1 cellular context compared by ENCODE assay signal in the genomic region with DNA sequence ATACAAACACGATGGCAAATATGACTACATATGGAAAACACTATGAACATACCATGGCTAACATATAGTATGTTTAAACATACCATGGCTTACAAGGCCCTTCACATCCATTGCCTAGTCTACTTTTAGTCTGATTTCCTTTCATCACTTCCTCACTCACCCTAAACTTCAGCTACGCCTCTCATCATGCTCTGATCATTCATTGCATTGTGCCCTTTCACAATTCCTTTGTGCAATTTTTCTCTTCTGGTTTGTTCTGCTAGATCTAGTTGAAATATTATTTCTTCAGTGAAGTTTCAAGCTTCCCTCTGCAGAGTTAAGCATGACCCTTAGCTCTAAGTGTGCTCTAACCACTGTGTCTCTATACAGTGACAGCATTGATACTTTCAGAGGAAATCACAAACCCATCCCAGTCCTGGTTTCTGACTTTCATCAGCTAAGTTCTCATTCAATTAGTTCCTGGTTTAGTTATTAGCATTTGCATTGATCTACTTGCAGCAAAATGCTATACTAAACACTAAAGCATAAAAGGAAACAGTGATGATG.
TF ChIP-seq lines count a peak whose summit lies in the region.

No MANE protein-coding gene starts in this region.

TF ChIP-seq in GM12878, 131 proteins besides CTCF, POLR2A, EP300 and RAD21 (continued from another document):
- TF ChIP-seq, protein P1, sequence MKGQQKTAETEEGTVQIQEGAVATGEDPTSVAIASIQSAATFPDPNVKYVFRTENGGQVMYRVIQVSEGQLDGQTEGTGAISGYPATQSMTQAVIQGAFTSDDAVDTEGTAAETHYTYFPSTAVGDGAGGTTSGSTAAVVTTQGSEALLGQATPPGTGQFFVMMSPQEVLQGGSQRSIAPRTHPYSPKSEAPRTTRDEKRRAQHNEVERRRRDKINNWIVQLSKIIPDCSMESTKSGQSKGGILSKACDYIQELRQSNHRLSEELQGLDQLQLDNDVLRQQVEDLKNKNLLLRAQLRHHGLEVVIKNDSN (IDR thresholded peaks at IDR 0.05; ENCODE audit: borderline replicate concordance, extremely low read length, insufficient read depth, low read depth, low read length), result no peak
- TF ChIP-seq SMARCA5 (IDR thresholded peaks at IDR 0.05) (no peak), RAD51 (IDR thresholded peaks at IDR 0.05) (no peak), NFXL1 (IDR thresholded peaks at IDR 0.05; ENCODE audit: borderline replicate concordance) (no peak), SIN3A (IDR thresholded peaks at IDR 0.05; ENCODE audit: low read depth, low read length) (no peak)
- TF ChIP-seq, protein P2, sequence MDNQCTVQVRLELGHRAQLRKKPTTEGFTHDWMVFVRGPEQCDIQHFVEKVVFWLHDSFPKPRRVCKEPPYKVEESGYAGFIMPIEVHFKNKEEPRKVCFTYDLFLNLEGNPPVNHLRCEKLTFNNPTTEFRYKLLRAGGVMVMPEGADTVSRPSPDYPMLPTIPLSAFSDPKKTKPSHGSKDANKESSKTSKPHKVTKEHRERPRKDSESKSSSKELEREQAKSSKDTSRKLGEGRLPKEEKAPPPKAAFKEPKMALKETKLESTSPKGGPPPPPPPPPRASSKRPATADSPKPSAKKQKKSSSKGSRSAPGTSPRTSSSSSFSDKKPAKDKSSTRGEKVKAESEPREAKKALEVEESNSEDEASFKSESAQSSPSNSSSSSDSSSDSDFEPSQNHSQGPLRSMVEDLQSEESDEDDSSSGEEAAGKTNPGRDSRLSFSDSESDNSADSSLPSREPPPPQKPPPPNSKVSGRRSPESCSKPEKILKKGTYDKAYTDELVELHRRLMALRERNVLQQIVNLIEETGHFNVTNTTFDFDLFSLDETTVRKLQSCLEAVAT (IDR thresholded peaks at IDR 0.05), result no peak
